ENCODE assay signal across 19 cellular contexts in the genomic region with DNA sequence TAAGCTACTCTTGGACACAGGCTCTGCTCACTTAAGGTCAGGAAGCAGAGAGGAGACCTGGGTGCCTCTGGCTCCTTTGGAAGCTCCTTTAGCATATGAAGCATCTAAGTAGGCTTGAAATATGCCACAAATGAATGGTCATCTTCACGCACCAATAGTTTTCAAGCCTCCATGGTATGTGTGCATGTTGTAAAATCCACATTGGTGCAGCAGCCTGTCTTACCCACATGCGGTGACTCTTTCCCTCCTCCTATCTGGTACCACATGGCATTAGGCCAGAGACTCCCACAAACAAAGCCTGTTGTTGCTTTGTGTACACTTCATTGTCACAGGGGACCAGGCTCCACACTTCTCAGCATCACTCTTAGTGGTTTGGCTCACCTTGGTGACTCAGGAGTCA.
"Had no signal": no experiment of that assay in that cellular context is flagged by ENCODE, and none has a peak within 500 bp of the region (broad histone marks: within the 10 kb centered on the region; RNA-seq: fewer than 3 reads in every experiment).

No MANE protein-coding gene starts in this region.

- DNase-seq: activated CD4-positive, alpha-beta memory T cell treated with anti-CD3 and anti-CD28 coated beads, Interleukin-2, amount 10 ng/mL, durations not matched to agents 7 days and 5 days; activated CD4-positive, alpha-beta T cell treated with anti-CD3 and anti-CD28 coated beads for 48 hours; activated gamma-delta T cell; aorta; central memory CD4-positive, alpha-beta T cell; dermis blood vessel endothelial cell; effector CD8-positive, alpha-beta T cell; erythroblast; foreskin fibroblast; glutamatergic neuron; immature natural killer cell; left ventricle myocardium inferior; spleen; stimulated activated CD4-positive, alpha-beta T cell treated with anti-CD3 and anti-CD28 coated beads, Interleukin-4, amount 100 ng/mL, for 24 hours; stimulated activated naive CD8-positive, alpha-beta T cell treated with anti-CD3 and anti-CD28 coated beads, Interleukin-15, Interleukin-2, amounts not matched to agents 100 U/mL and 50 U/mL, for 24 hours; T-helper 2 cell; upper lobe of right lung had no signal

- ATAC-seq: activated naive CD4-positive, alpha-beta T cell treated with anti-CD3 and anti-CD28 coated beads, Interleukin-2, amount 50 U/mL, for 72 hours; natural killer cell treated with Interleukin-12 subunit alpha and Interleukin-12 subunit beta and Interleukin-15 and Interleukin-18, amount 100 ng/mL, for 72 hours; stimulated activated naive CD8-positive, alpha-beta T cell treated with anti-CD3 and anti-CD28 coated beads, Interleukin-15, Interleukin-2, amounts not matched to agents 100 U/mL and 50 U/mL, for 24 hours; upper lobe of right lung had no signal
